In the genomic region with DNA sequence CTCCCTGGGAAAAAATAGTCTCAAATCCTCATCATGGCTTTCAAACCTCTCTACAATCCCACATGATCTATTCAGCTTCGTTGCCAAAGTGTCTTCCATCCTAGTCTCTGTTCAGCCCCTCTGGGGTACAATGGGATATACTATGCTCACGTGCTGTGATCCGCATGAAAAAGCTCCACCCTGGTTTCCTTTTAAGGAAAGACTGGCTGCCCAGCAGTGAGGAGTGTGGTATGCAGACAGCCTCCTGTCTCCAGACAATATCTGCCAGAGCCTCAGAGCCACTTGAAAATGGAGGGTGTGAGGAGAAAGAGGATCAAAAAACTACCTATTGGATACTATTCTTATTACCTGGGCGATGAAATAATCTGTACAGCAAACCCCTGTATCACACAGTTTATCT, we compare ENCODE assay signal across 1 cellular context.
TF ChIP-seq lines count a peak whose summit lies in the region.

No MANE protein-coding gene starts in this region.

TF ChIP-seq in GM23338, 12 proteins besides CTCF, POLR2A, EP300 and RAD21 (continued from another document):
- TF ChIP-seq ZNF114 (CRISPR knock-in tag; IDR thresholded peaks at IDR 0.05), result no peak
- no peak for TF ChIP-seq CREB1 (CRISPR knock-in tag; IDR thresholded peaks at IDR 0.05; ENCODE audit: low read depth)
- no peak for TF ChIP-seq STAT1 (IDR thresholded peaks at IDR 0.05; ENCODE audit: unreplicated experiment)
- no peak for TF ChIP-seq EZH2 (IDR thresholded peaks at IDR 0.05; ENCODE audit: low read depth, unreplicated experiment)
- TF ChIP-seq EZH2phosphoT487 (IDR thresholded peaks at IDR 0.05; ENCODE audit: unreplicated experiment), result no peak
- no peak for TF ChIP-seq ZNF331 (CRISPR knock-in tag; IDR thresholded peaks at IDR 0.05; ENCODE audit: low read depth)
- TF ChIP-seq, protein P1, sequence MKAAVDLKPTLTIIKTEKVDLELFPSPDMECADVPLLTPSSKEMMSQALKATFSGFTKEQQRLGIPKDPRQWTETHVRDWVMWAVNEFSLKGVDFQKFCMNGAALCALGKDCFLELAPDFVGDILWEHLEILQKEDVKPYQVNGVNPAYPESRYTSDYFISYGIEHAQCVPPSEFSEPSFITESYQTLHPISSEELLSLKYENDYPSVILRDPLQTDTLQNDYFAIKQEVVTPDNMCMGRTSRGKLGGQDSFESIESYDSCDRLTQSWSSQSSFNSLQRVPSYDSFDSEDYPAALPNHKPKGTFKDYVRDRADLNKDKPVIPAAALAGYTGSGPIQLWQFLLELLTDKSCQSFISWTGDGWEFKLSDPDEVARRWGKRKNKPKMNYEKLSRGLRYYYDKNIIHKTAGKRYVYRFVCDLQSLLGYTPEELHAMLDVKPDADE (IDR thresholded peaks at IDR 0.05), result no peak
- TF ChIP-seq POLR2AphosphoS5 (IDR thresholded peaks at IDR 0.05; ENCODE audit: low read depth), result no peak
- TF ChIP-seq NANOG (IDR thresholded peaks at IDR 0.05; ENCODE audit: borderline replicate concordance), result no peak
- TF ChIP-seq ZNF462 (CRISPR knock-in tag; IDR thresholded peaks at IDR 0.05), result no peak
TF ChIP-seq in GM23338: peak in this region for 0.
